In genomic region chr5:157994271-157994691, GRCh38 we compare ENCODE assay signal across 9 cellular contexts.
DNase-seq lines count a peak whose midpoint lies in the region; ATAC-seq, FAIRE-seq and TF ChIP-seq lines count a peak whose summit lies in the region.
"Had no signal": no experiment of that assay in that cellular context is flagged by ENCODE, and none has a peak within 500 bp of the region (broad histone marks: within the 10 kb centered on the region; RNA-seq: fewer than 3 reads in every experiment).

No MANE protein-coding gene starts in this region.

- no peak overlapping the region for H3K9ac ChIP-seq in keratinocyte (ENCODE audit: control insufficient read depth, extremely low read depth, insufficient read depth, low read length)

- dilution Hi-C loops in keratinocyte (cut with MboI; ENCODE audit: extremely low pct_ligation_motif_present, low sequenced_read_pairs), result no loop called here

- no peaks in the 10 kb centered on the region for H4K20me1 ChIP-seq in keratinocyte (ENCODE audit: control insufficient read depth, extremely low read depth, insufficient read depth, low read length)

- no peaks in the 10 kb centered on the region for H3K9me1 ChIP-seq in keratinocyte (ENCODE audit: control insufficient read depth, extremely low read depth, insufficient read depth, low read length)

- DNase-seq in Right ventricle myocardium superior (no peak), cardiac septum (ENCODE audit: low spot score) (no peak), T-helper 9 cell (peak; percentile 8), keratinocyte (ENCODE audit: low read depth, low spot score) (no peak), urothelium cell line (ENCODE audit: low spot score) (peak; percentile 20), foreskin fibroblast (no peak), NOMO-1 treated with dmso at 0.1 percent for 144 hours (lab: John Stamatoyannopoulos, UW; ENCODE audit: unreplicated experiment) (no peak)

- H3K27ac ChIP-seq in keratinocyte (ENCODE audit: control insufficient read depth, insufficient read depth, low read length), result no peak overlapping the region
- H3K27ac ChIP-seq: vagina had no signal

- no peaks in the 10 kb centered on the region for H3K27me3 ChIP-seq in keratinocyte (ENCODE audit: control insufficient read depth, extremely low read depth, insufficient read depth, low read length)
- H3K27me3 ChIP-seq: vagina had no signal

- no peaks in the 10 kb centered on the region for H3K9me3 ChIP-seq in keratinocyte (ENCODE audit: control insufficient read depth, low read depth, low read length)
- H3K9me3 ChIP-seq: vagina had no signal

- peaks cover 4% of the 10 kb centered on the region for H3K4me1 ChIP-seq in keratinocyte (ENCODE audit: control insufficient read depth, extremely low read depth, insufficient read depth, low read length)

- H3K4me3 ChIP-seq in keratinocyte (ENCODE audit: control insufficient read depth in 2 of 3, extremely low read depth in 1 of 3, insufficient read depth in 2 of 3, low read depth in 1 of 3, low read length in 3 of 3) (peak overlapping the region in 1 of 3 experiments; percentile 11), foreskin fibroblast (ENCODE audit: low read depth in 1 of 2, low read length in 2 of 2) (no peak overlapping the region)
- H3K4me3 ChIP-seq: vagina had no signal

- peak overlapping the region; percentile 75 for H2AFZ ChIP-seq in keratinocyte (ENCODE audit: control insufficient read depth, low read length)

- no peak for TF ChIP-seq CTCF in keratinocyte (optimal IDR thresholded peaks at IDR 0.05 in 1 of 3, IDR thresholded peaks at IDR 0.05 in 1 of 3, conservative IDR thresholded peaks at IDR 0.05 in 1 of 3; ENCODE audit: extremely low read depth in 1 of 3, insufficient read depth in 2 of 3, low read length in 3 of 3)
- no peak for TF ChIP-seq CTCF in foreskin fibroblast (IDR thresholded peaks at IDR 0.05; ENCODE audit: low read depth, low read length)

- intact Hi-C loops in Right ventricle myocardium superior (cut with DNase I) (no loop called here), cardiac septum (cut with DNase I) (loop anchor here (2.0 to 10.0 kb wide), 2 partner anchors 139 to 177 kb away; partner anchors contain the start of gene CLINT1)

- H3K79me2 ChIP-seq in keratinocyte (ENCODE audit: control insufficient read depth, insufficient read depth, low read length), result no peaks in the 10 kb centered on the region

- no peaks in the 10 kb centered on the region for H3K36me3 ChIP-seq in keratinocyte (ENCODE audit: control insufficient read depth in 2 of 2, extremely low read depth in 1 of 2, insufficient read depth in 2 of 2, low read length in 2 of 2)
- H3K36me3 ChIP-seq: vagina had no signal

- FAIRE-seq in keratinocyte (lab: Jason Lieb, UNC) (no peak), urothelium cell line (lab: Jason Lieb, UNC) (no peak)

- ATAC-seq in Right ventricle myocardium superior (ENCODE audit: poor library complexity) (peak; percentile 22), HG03139 (IDR thresholded peaks at IDR 0.05; ENCODE audit: unreplicated experiment) (no peak)

- H3K4me2 ChIP-seq in keratinocyte (ENCODE audit: control insufficient read depth, extremely low read depth, insufficient read depth, low read depth, low read length), result peak overlapping the region; percentile 66

Comparison
In these comparisons a context has a peak if more than half of its experiments do, and no peak if none do; other contexts are left out.
1. DNase-seq: peak in T-helper 9 cell (single experiment) and urothelium cell line (single experiment); none in Right ventricle myocardium superior (single experiment), cardiac septum (single experiment), keratinocyte (single experiment), foreskin fibroblast (0 of 2) and NOMO-1 treated with dmso at 0.1 percent for 144 hours (single experiment).